ENCODE assay signal across 8 cellular contexts in genomic region chr7:114082934-114083647, GRCh38.
DNase-seq lines count a peak whose midpoint lies in the region; ATAC-seq and TF ChIP-seq lines count a peak whose summit lies in the region.

No MANE protein-coding gene starts in this region.

- H3K27me3 ChIP-seq in A673 (replicated peaks; ENCODE audit: insufficient read depth, low read depth, low read length, poor library complexity) (peaks cover 99% of the 10 kb centered on the region), KMS-11 (ENCODE audit: insufficient read depth, low read depth) (no peaks in the 10 kb centered on the region; the same call in 1 of the 2 replicates)

- H3K79me2 ChIP-seq in KMS-11 (ENCODE audit: insufficient read depth, low read depth), result peaks cover 10% of the 10 kb centered on the region

- TF ChIP-seq CTCF in A673 (conservative IDR thresholded peaks at IDR 0.05; ENCODE audit: low read depth, low read length), result no peak
- TF ChIP-seq CTCF in KMS-11 (conservative IDR thresholded peaks at IDR 0.05; ENCODE audit: low read depth, low read length), result no peak
- no peak for TF ChIP-seq CTCF in fibroblast of pulmonary artery (IDR thresholded peaks at IDR 0.05; ENCODE audit: low read length, missing control alignments)
- no peak for TF ChIP-seq CTCF in nephron (IDR thresholded peaks at IDR 0.05; ENCODE audit: unreplicated experiment in 3 of 3)

- peak overlapping the region; percentile 81 for H3K4me2 ChIP-seq in KMS-11

- H3K4me1 ChIP-seq in A673 (ENCODE audit: insufficient read depth, low read length, poor library complexity, severe bottlenecking) (peaks cover 13% of the 10 kb centered on the region), KMS-11 (ENCODE audit: low read depth, poor library complexity, severe bottlenecking) (peaks cover 12% of the 10 kb centered on the region)

- peak overlapping the region; percentile 85 to 88 (median 88) for H3K4me3 Mint-ChIP-seq in nephron

- no peaks in the 10 kb centered on the region for H3K9me3 Mint-ChIP-seq in nephron

- no TSS peak for BruUV-seq in A673 (replicated peaks; lab: Mats Ljungman, UMichigan)

- DNase-seq in A673 (ENCODE audit: low spot score) (peak; percentile 12), fibroblast of pulmonary artery (ENCODE audit: low read depth) (peak; percentile 25), NCI-H2171 (lab: John Stamatoyannopoulos, UW) (no peak), NCI-H2227 treated with DMSO at 0.1 percent for 48 hours (lab: John Stamatoyannopoulos, UW) (no peak)

- H3K4me1 Mint-ChIP-seq in nephron, result peaks cover 33% of the 10 kb centered on the region

- peaks cover 69% of the 10 kb centered on the region for H3K27me3 Mint-ChIP-seq in nephron (ENCODE audit: low read depth)

- no peaks in the 10 kb centered on the region for H3K36me3 Mint-ChIP-seq in nephron (ENCODE audit: low read depth)

- H3K4me3 ChIP-seq in A673 (ENCODE audit: low read depth, low read length, poor library complexity, severe bottlenecking) (no peak overlapping the region), KMS-11 (IDR thresholded peaks at IDR 0.05; ENCODE audit: insufficient read depth, low read depth, low read length) (no peak overlapping the region), fibroblast of pulmonary artery (replicated peaks; ENCODE audit: low read depth, low read length) (peak overlapping the region; percentile 40)

- intact Hi-C loops in A673 (cut with micrococcal nuclease; ENCODE audit: unreplicated experiment), result loop anchor here (5.0 to 10.0 kb wide), 7 partner anchors 324 to 1832 kb away; no protein-coding TSS in a partner anchor

- no peaks in the 10 kb centered on the region for H3K36me3 ChIP-seq in A673 (ENCODE audit: insufficient read depth, low read length, poor library complexity, severe bottlenecking)
- no peaks in the 10 kb centered on the region for H3K36me3 ChIP-seq in KMS-11 (ENCODE audit: insufficient read depth)

- H2AFZ ChIP-seq in KMS-11 (ENCODE audit: low read depth), result peak overlapping the region; percentile 85

- peak overlapping the region; percentile 97 for H3K9ac ChIP-seq in KMS-11

- POLR2A ChIA-PET in A673 (lab: Charles Lee; ENCODE audit: low non-redundant PET), result no interaction called here

- peak overlapping the region; percentile 79 to 98 (median 96) for H3K27ac Mint-ChIP-seq in nephron

- H3K27ac ChIP-seq in A673 (ENCODE audit: low read depth, low read length, poor library complexity, severe bottlenecking) (no peak overlapping the region), KMS-11 (peak overlapping the region; percentile 100)

- CTCF ChIA-PET in A673 (lab: Charles Lee), result no interaction called here

- ATAC-seq in GM21576 (IDR thresholded peaks at IDR 0.05; ENCODE audit: unreplicated experiment) (no peak), HG02798 (IDR thresholded peaks at IDR 0.05; ENCODE audit: poor library complexity, unreplicated experiment) (no peak)

- H3K9me3 ChIP-seq in A673 (ENCODE audit: low read depth, low read length, poor library complexity, severe bottlenecking), result no peaks in the 10 kb centered on the region

- no peaks in the 10 kb centered on the region for H4K20me1 ChIP-seq in KMS-11 (ENCODE audit: insufficient read depth)

Comparison
In these comparisons a context has a peak if more than half of its experiments do, and no peak if none do; other contexts are left out.
1. DNase-seq: peak in A673 (single experiment) and fibroblast of pulmonary artery (single experiment); none in NCI-H2171 (single experiment) and NCI-H2227 treated with DMSO at 0.1 percent for 48 hours (single experiment).